Comparison of ENCODE assay signal across 2 cellular contexts in the genomic region with DNA sequence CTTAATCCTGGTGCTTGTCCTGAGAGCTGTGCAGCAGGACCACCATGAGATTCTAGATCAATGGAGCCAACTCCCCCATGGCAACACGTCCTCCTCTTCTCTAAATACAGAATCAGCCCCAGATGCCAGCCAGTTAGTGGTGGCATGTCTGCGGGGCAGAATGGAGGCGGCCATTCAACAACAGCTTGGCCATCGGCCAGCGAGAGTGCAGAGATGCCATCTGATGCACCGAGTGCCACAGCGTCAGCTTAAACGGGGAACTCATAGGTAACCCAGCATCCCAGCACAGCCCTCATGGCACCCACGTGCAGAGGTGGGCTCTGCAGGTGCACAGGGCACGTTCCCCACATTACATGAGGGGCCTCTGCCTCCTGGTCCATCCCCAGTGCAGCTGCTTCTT.
TF ChIP-seq lines count a peak whose summit lies in the region.

No MANE protein-coding gene starts in this region.

TF ChIP-seq in SK-N-SH treated with all-trans-retinoic acid at 6 μM for 48 hours, 23 proteins besides CTCF, POLR2A, EP300 and RAD21 (continued from another document):
- TF ChIP-seq ARNTL (CRISPR knock-in tag; IDR thresholded peaks at IDR 0.05; ENCODE audit: borderline replicate concordance, low read depth) (no peak), RARB (CRISPR knock-in tag; IDR thresholded peaks at IDR 0.05) (no peak)
- TF ChIP-seq, protein P1, sequence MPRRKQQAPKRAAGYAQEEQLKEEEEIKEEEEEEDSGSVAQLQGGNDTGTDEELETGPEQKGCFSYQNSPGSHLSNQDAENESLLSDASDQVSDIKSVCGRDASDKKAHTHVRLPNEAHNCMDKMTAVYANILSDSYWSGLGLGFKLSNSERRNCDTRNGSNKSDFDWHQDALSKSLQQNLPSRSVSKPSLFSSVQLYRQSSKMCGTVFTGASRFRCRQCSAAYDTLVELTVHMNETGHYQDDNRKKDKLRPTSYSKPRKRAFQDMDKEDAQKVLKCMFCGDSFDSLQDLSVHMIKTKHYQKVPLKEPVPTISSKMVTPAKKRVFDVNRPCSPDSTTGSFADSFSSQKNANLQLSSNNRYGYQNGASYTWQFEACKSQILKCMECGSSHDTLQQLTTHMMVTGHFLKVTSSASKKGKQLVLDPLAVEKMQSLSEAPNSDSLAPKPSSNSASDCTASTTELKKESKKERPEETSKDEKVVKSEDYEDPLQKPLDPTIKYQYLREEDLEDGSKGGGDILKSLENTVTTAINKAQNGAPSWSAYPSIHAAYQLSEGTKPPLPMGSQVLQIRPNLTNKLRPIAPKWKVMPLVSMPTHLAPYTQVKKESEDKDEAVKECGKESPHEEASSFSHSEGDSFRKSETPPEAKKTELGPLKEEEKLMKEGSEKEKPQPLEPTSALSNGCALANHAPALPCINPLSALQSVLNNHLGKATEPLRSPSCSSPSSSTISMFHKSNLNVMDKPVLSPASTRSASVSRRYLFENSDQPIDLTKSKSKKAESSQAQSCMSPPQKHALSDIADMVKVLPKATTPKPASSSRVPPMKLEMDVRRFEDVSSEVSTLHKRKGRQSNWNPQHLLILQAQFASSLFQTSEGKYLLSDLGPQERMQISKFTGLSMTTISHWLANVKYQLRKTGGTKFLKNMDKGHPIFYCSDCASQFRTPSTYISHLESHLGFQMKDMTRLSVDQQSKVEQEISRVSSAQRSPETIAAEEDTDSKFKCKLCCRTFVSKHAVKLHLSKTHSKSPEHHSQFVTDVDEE (CRISPR knock-in tag; IDR thresholded peaks at IDR 0.05), result no peak
- TF ChIP-seq, protein P2, sequence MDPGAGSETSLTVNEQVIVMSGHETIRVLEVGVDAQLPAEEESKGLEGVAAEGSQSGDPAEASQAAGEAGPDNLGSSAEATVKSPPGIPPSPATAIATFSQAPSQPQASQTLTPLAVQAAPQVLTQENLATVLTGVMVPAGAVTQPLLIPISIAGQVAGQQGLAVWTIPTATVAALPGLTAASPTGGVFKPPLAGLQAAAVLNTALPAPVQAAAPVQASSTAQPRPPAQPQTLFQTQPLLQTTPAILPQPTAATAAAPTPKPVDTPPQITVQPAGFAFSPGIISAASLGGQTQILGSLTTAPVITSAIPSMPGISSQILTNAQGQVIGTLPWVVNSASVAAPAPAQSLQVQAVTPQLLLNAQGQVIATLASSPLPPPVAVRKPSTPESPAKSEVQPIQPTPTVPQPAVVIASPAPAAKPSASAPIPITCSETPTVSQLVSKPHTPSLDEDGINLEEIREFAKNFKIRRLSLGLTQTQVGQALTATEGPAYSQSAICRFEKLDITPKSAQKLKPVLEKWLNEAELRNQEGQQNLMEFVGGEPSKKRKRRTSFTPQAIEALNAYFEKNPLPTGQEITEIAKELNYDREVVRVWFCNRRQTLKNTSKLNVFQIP (CRISPR knock-in tag; IDR thresholded peaks at IDR 0.05; ENCODE audit: borderline replicate concordance, low read depth), result no peak

TF ChIP-seq in neural cell, 6 proteins besides CTCF, POLR2A, EP300 and RAD21 (continued from another document):
- TF ChIP-seq, protein P3, sequence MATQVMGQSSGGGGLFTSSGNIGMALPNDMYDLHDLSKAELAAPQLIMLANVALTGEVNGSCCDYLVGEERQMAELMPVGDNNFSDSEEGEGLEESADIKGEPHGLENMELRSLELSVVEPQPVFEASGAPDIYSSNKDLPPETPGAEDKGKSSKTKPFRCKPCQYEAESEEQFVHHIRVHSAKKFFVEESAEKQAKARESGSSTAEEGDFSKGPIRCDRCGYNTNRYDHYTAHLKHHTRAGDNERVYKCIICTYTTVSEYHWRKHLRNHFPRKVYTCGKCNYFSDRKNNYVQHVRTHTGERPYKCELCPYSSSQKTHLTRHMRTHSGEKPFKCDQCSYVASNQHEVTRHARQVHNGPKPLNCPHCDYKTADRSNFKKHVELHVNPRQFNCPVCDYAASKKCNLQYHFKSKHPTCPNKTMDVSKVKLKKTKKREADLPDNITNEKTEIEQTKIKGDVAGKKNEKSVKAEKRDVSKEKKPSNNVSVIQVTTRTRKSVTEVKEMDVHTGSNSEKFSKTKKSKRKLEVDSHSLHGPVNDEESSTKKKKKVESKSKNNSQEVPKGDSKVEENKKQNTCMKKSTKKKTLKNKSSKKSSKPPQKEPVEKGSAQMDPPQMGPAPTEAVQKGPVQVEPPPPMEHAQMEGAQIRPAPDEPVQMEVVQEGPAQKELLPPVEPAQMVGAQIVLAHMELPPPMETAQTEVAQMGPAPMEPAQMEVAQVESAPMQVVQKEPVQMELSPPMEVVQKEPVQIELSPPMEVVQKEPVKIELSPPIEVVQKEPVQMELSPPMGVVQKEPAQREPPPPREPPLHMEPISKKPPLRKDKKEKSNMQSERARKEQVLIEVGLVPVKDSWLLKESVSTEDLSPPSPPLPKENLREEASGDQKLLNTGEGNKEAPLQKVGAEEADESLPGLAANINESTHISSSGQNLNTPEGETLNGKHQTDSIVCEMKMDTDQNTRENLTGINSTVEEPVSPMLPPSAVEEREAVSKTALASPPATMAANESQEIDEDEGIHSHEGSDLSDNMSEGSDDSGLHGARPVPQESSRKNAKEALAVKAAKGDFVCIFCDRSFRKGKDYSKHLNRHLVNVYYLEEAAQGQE (IDR thresholded peaks at IDR 0.05; ENCODE audit: borderline replicate concordance), result no peak
- no peak for TF ChIP-seq MXI1 (conservative IDR thresholded peaks at IDR 0.05; ENCODE audit: poor library complexity, severe bottlenecking)
